In the genomic region with DNA sequence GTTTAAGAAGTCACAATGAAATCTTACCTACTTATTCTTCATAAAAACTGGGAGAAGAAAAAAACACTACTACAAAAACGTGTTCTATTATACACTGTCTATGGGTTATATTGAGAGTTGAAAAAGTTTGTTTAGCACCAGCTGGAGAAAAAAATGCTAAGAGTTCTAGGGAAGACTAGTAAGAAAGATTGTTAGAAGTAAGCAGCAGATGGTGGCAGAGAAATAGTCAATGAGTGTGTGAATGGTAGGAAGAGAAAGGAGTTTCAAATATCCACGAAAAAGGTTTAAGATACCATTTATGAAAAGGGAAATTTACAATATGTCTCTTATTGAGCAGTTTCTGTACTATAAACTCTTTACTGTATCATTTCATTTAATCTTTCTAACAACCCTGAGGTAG, we compare ENCODE assay signal across 2 cellular contexts.
A peak's percentile ranks its signal among the peaks of the same experiment; 100 is the strongest.
TF ChIP-seq lines count a peak whose summit lies in the region.

No MANE protein-coding gene starts in this region.

TF ChIP-seq in IMR-90, 13 proteins besides CTCF, POLR2A, EP300 and RAD21:
- TF ChIP-seq MAFK (IDR thresholded peaks at IDR 0.05; ENCODE audit: low read depth, low read length) (no peak), NFE2L2 (IDR thresholded peaks at IDR 0.05; ENCODE audit: low read depth, low read length) (no peak), CHD1 (IDR thresholded peaks at IDR 0.05; ENCODE audit: low read depth, low read length) (no peak), MXI1 (IDR thresholded peaks at IDR 0.05; ENCODE audit: borderline replicate concordance, low read depth, low read length) (no peak), RCOR1 (IDR thresholded peaks at IDR 0.05; ENCODE audit: insufficient replicate concordance, low read length) (no peak), RFX5 (IDR thresholded peaks at IDR 0.05; ENCODE audit: low read depth, low read length) (no peak)
- TF ChIP-seq, protein P1, sequence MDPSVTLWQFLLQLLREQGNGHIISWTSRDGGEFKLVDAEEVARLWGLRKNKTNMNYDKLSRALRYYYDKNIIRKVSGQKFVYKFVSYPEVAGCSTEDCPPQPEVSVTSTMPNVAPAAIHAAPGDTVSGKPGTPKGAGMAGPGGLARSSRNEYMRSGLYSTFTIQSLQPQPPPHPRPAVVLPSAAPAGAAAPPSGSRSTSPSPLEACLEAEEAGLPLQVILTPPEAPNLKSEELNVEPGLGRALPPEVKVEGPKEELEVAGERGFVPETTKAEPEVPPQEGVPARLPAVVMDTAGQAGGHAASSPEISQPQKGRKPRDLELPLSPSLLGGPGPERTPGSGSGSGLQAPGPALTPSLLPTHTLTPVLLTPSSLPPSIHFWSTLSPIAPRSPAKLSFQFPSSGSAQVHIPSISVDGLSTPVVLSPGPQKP (IDR thresholded peaks at IDR 0.05; ENCODE audit: borderline replicate concordance, low read depth, low read length) = no peak
TF ChIP-seq in IMR-90: peak in this region for 0.

TF ChIP-seq in K562, 482 proteins besides CTCF, POLR2A, EP300 and RAD21:
- TF ChIP-seq PHTF2 (CRISPR knock-in tag; IDR thresholded peaks at IDR 0.05) = no peak
- TF ChIP-seq RBM22 (IDR thresholded peaks at IDR 0.05; ENCODE audit: low read depth, low read length, poor library complexity, severe bottlenecking) = peak; percentile 75
- TF ChIP-seq HMBOX1 (IDR thresholded peaks at IDR 0.05) = peak; percentile 29; the same call in 1 of the 2 replicates
- TF ChIP-seq NELFE (IDR thresholded peaks at IDR 0.05; ENCODE audit: insufficient read depth, insufficient read length) = no peak
